Comparison of ENCODE assay signal across 8 cellular contexts in the genomic region with DNA sequence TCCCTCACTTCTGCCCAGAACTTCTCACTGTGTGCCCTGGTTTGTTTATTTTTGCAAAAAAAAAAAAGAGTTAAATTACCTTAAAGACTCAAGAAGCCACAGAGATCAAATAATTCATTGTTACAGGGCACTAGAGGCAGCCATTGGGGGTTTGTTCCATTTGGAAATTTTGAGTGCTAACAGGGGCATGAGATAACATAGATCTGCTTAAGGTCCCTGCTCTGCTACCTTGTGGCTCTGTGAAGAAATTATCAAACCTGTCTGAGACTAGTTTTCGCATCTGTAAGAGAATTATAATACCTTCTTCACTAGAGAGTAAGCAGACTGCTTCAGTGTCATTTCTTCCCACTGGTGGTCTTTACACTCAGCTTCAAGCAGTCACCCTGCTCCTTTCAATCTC. TPM values are rescaled to one million over a fixed set of nuclear protein-coding genes. Genes with fewer than 3 reads are reported as not detected.
DNase-seq lines count a peak whose midpoint lies in the region; FAIRE-seq and TF ChIP-seq lines count a peak whose summit lies in the region.

No MANE protein-coding gene starts in this region.

- no peak for TF ChIP-seq CTCF in HL-60 (IDR thresholded peaks at IDR 0.05; ENCODE audit: insufficient read depth, low read length)
- no peak for TF ChIP-seq CTCF in neural progenitor cell (IDR thresholded peaks at IDR 0.05)
- TF ChIP-seq CTCF in BE2C (IDR thresholded peaks at IDR 0.05; ENCODE audit: low read depth, low read length) = no peak

- H3K4me3 Mint-ChIP-seq in neural progenitor cell = peak overlapping the region; percentile 55

- H2AFZ ChIP-seq in neural progenitor cell (replicated peaks) = peak overlapping the region; percentile 30

- no peaks in the 10 kb centered on the region for H3F3A ChIP-seq in neural progenitor cell (ENCODE audit: low read depth)

- H3K4me1 ChIP-seq in BLaER1 (peaks cover 16% of the 10 kb centered on the region), duodenal mucosa (ENCODE audit: control insufficient read depth in 1 of 2, insufficient read depth in 2 of 2, low read length in 2 of 2) (peaks cover 0 to 10% of the 10 kb centered on the region in 2 donors), neural progenitor cell (peaks cover 14% of the 10 kb centered on the region), BE2C (no peaks in the 10 kb centered on the region)

- H3K4me3 ChIP-seq in BLaER1 (no peak overlapping the region), HL-60 (replicated peaks; ENCODE audit: insufficient read depth, low read length) (peak overlapping the region; percentile 73), duodenal mucosa (ENCODE audit: low read depth in 1 of 2, low read length in 2 of 2) (peak overlapping the region; percentile 44 to 54), neural progenitor cell (no peak overlapping the region), BE2C (ENCODE audit: low read depth, low read length) (no peak overlapping the region; the same call in 1 of the 2 replicates)

- peak overlapping the region; percentile 45 for H3K27ac ChIP-seq in BLaER1
- H3K27ac ChIP-seq in HL-60 (replicated peaks) = peak overlapping the region; percentile 79
- peak overlapping the region; percentile 27 for H3K27ac ChIP-seq in duodenal mucosa (ENCODE audit: low read depth, low read length)
- no peak overlapping the region for H3K27ac ChIP-seq in neural progenitor cell

- H3K36me3 ChIP-seq in BLaER1 (no peaks in the 10 kb centered on the region), duodenal mucosa (ENCODE audit: control insufficient read depth in 1 of 2, insufficient read depth in 2 of 2, low read length in 2 of 2) (no peaks in the 10 kb centered on the region), neural progenitor cell (no peaks in the 10 kb centered on the region), BE2C (no peaks in the 10 kb centered on the region)

- H3K27ac Mint-ChIP-seq in neural progenitor cell = peak overlapping the region; percentile 2

- H3K9me3 Mint-ChIP-seq in neural progenitor cell = no peaks in the 10 kb centered on the region

- FAIRE-seq in GM19239 (lab: Jason Lieb, UNC) = no peak

- H3K9me3 ChIP-seq in BLaER1 (no peaks in the 10 kb centered on the region), duodenal mucosa (ENCODE audit: control insufficient read depth in 1 of 2, low read length in 2 of 2) (no peaks in the 10 kb centered on the region), neural progenitor cell (ENCODE audit: low read depth) (no peaks in the 10 kb centered on the region), BE2C (no peaks in the 10 kb centered on the region; the same call in 1 of the 2 replicates)

- H3K9ac ChIP-seq in BLaER1 = peak overlapping the region; percentile 34; the same call in 1 of the 2 replicates
- H3K9ac ChIP-seq in duodenal mucosa (ENCODE audit: low read depth in 1 of 2, low read length in 2 of 2) = peak overlapping the region in 1 of 2 donors; percentile 7
- H3K9ac ChIP-seq in neural progenitor cell = no peak overlapping the region

- H3K36me3 Mint-ChIP-seq in neural progenitor cell = no peaks in the 10 kb centered on the region

- H3K4me2 ChIP-seq in BLaER1 (peak overlapping the region; percentile 66), neural progenitor cell (peak overlapping the region; percentile 12)

- peaks cover 19% of the 10 kb centered on the region for H3K4me1 Mint-ChIP-seq in neural progenitor cell

- H4K20me1 ChIP-seq in BLaER1 (no peaks in the 10 kb centered on the region), neural progenitor cell (ENCODE audit: low read depth) (no peaks in the 10 kb centered on the region)

- H3K27me3 ChIP-seq in BLaER1 (no peaks in the 10 kb centered on the region), HL-60 (ENCODE audit: insufficient read depth, poor library complexity, severe bottlenecking) (no peaks in the 10 kb centered on the region), duodenal mucosa (ENCODE audit: control insufficient read depth in 1 of 2, insufficient read depth in 2 of 2, low read length in 2 of 2) (no peaks in the 10 kb centered on the region), neural progenitor cell (no peaks in the 10 kb centered on the region), BE2C (no peaks in the 10 kb centered on the region; the same call in 1 of the 2 replicates)

- H3K79me2 ChIP-seq in neural progenitor cell (ENCODE audit: low read depth) = no peaks in the 10 kb centered on the region

- H3K27me3 Mint-ChIP-seq in neural progenitor cell (ENCODE audit: insufficient read depth, low read depth) = no peaks in the 10 kb centered on the region

- no peak for DNase-seq in HL-60 (ENCODE audit: low read depth in 1 of 2, low spot score in 1 of 2)
- DNase-seq in neural progenitor cell (ENCODE audit: low spot score) = no peak
- no peak for DNase-seq in ecto neural progenitor cell (ENCODE audit: low spot score)
- no peak for DNase-seq in putamen (ENCODE audit: low spot score)
- no peak for DNase-seq in BE2C
- no peak for DNase-seq in GM19239 (ENCODE audit: insufficient read length, low spot score)

RNA-seq across cellular contexts. Expression of a gene that starts 0.4 kb away (rescaled TPM):
- 0.22 and 0.24 TPM in 2 replicates for total RNA-seq in neural progenitor cell (ENCODE audit: low replicate concordance)
- polyA plus RNA-seq in BE2C (2012; ENCODE audit: insufficient read depth, insufficient read length, low read depth) = 0.73 TPM

Comparison
In these comparisons a context has a peak if more than half of its experiments do, and no peak if none do; other contexts are left out.
1. H3K4me3 ChIP-seq: peak in HL-60 (single experiment) and duodenal mucosa (2 of 2); none in BLaER1 (single experiment), neural progenitor cell (single experiment) and BE2C (single experiment).